Comparison of ENCODE assay signal across 1 cellular context in genomic region chr9:76216161-76216649, GRCh38.
A peak's percentile ranks its signal among the peaks of the same experiment; 100 is the strongest.
TF ChIP-seq lines count a peak whose summit lies in the region.

No MANE protein-coding gene starts in this region.

TF ChIP-seq in IMR-90, 13 proteins besides CTCF, POLR2A, EP300 and RAD21 (continued from another document):
- peak; percentile 31; the same call in 1 of the 2 replicates for TF ChIP-seq NFE2L2 (IDR thresholded peaks at IDR 0.05; ENCODE audit: low read depth, low read length)
- no peak for TF ChIP-seq USF2 (IDR thresholded peaks at IDR 0.05; ENCODE audit: low read depth, low read length)
- TF ChIP-seq SMC3 (IDR thresholded peaks at IDR 0.05; ENCODE audit: low read depth, low read length): no peak
- TF ChIP-seq CHD1 (IDR thresholded peaks at IDR 0.05; ENCODE audit: low read depth, low read length): no peak
- TF ChIP-seq RCOR1 (IDR thresholded peaks at IDR 0.05; ENCODE audit: insufficient replicate concordance, low read length): peak; percentile 32
- peak; percentile 58 for TF ChIP-seq MAFK (IDR thresholded peaks at IDR 0.05; ENCODE audit: low read depth, low read length)
- TF ChIP-seq BHLHE40 (IDR thresholded peaks at IDR 0.05; ENCODE audit: low read depth, low read length): peak; percentile 54; the same call in 1 of the 2 replicates
- no peak for TF ChIP-seq MAZ (IDR thresholded peaks at IDR 0.05; ENCODE audit: borderline replicate concordance, low read depth, low read length)
- peak; percentile 98 for TF ChIP-seq CEBPB (IDR thresholded peaks at IDR 0.05; ENCODE audit: low read depth, low read length)
